In the genomic region with DNA sequence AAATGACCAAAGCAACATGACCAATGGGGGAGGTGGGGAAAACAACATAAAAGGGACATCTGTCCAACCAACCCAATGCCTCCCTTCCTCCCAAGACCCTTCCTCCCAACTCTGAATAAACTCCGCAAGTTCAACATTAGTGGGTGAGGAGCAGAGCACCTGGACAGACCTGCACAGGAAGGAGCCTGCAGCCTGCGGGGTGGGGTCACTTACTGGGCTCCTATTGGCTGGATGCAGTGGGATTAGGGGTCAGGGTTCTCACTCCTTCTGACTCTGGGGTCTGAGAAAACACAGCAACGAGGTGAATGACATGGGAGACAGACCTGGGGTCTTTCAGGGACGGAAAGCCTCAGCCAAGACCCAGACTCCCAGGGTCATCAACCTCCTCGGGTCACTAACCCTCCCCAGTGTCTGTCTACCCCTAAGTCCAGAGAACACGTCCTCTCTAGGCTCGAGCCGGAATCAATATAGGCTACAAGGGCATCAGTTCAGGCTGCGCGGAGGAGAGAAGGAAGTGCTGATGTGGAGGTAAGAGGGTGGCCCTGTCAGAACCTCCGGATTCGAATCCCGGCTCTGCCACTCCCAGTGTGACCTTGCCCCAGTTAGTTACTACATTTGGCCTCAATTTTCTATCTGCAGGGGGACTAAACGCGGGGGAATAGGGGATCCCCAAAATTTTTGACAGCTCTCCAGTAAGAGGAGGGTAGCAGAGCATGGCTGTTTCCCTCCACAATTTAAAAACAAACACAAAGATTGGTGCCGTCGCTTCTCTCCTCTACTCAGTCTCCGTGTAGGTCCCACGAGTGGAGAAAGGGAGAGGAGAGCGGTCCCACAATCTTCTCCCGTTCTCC, we compare ENCODE assay signal across 9 cellular contexts. TPM values are rescaled to one million over a fixed set of nuclear protein-coding genes. Genes with fewer than 3 reads are reported as not detected.
DNase-seq lines count a peak whose midpoint lies in the region; ATAC-seq and TF ChIP-seq lines count a peak whose summit lies in the region.
"Had no signal": no experiment of that assay in that cellular context is flagged by ENCODE, and none has a peak within 500 bp of the region (broad histone marks: within the 10 kb centered on the region; RNA-seq: fewer than 3 reads in every experiment).

No MANE protein-coding gene starts in this region.

- no peaks in the 10 kb centered on the region for H3K36me3 ChIP-seq in KMS-11 (ENCODE audit: insufficient read depth)
- no peaks in the 10 kb centered on the region for H3K36me3 ChIP-seq in adipocyte (ENCODE audit: control insufficient read depth, insufficient read depth, low read length, severe bottlenecking)

- DNase-seq in adipocyte (ENCODE audit: low read depth), result no peak
- peak in 2 of 3 donors; percentile 8 to 13 for DNase-seq in immature natural killer cell
- DNase-seq in stimulated activated naive CD8-positive, alpha-beta T cell treated with anti-CD3 and anti-CD28 coated beads, Interleukin-15, Interleukin-2, amounts not matched to agents 100 U/mL and 50 U/mL, for 24 hours, result peak; percentile 16
- DNase-seq in inferior parietal cortex (ENCODE audit: extremely low spot score), result no peak
- DNase-seq in occipital lobe (lab: John Stamatoyannopoulos, UW), result no peak

- TF ChIP-seq CTCF in KMS-11 (conservative IDR thresholded peaks at IDR 0.05; ENCODE audit: low read depth, low read length), result no peak

- H3K36me3 Mint-ChIP-seq in immature natural killer cell, result peaks cover 4 to 18% (median 7%) of the 10 kb centered on the region in 3 donors

- H3K27ac Mint-ChIP-seq in immature natural killer cell, result peak overlapping the region in 4 of 6 donors; percentile 38 to 59 (median 54)

- no peak overlapping the region for H3K27ac ChIP-seq in KMS-11

- peaks cover 11 to 20% of the 10 kb centered on the region in 2 donors for H3K4me1 Mint-ChIP-seq in immature natural killer cell

- ATAC-seq in stimulated activated naive CD8-positive, alpha-beta T cell treated with anti-CD3 and anti-CD28 coated beads, Interleukin-15, Interleukin-2, amounts not matched to agents 100 U/mL and 50 U/mL, for 24 hours, result no peak
- ATAC-seq in HG02852 (IDR thresholded peaks at IDR 0.05; ENCODE audit: unreplicated experiment) (no peak), HG02610 (IDR thresholded peaks at IDR 0.05; ENCODE audit: unreplicated experiment) (no peak)

- peak overlapping the region; percentile 69 for H2AFZ ChIP-seq in KMS-11 (ENCODE audit: low read depth)

- H3K27me3 Mint-ChIP-seq in immature natural killer cell (ENCODE audit: low read depth in 3 of 3), result peaks cover 6 to 11% (median 6%) of the 10 kb centered on the region in 3 donors

- H3K4me3 ChIP-seq in KMS-11 (IDR thresholded peaks at IDR 0.05; ENCODE audit: insufficient read depth, low read depth, low read length), result no peak overlapping the region
- H3K4me3 ChIP-seq in adipocyte (ENCODE audit: low read length), result peak overlapping the region; percentile 74

- no peaks in the 10 kb centered on the region for H3K9me3 Mint-ChIP-seq in immature natural killer cell

- H4K20me1 ChIP-seq in KMS-11 (ENCODE audit: insufficient read depth), result no peaks in the 10 kb centered on the region

- no peaks in the 10 kb centered on the region for H3K4me1 ChIP-seq in KMS-11 (ENCODE audit: low read depth, poor library complexity, severe bottlenecking)
- peaks cover 5% of the 10 kb centered on the region for H3K4me1 ChIP-seq in adipocyte (ENCODE audit: control insufficient read depth, insufficient read depth, low read length)

- H3K27me3 ChIP-seq in KMS-11 (ENCODE audit: insufficient read depth, low read depth), result no peaks in the 10 kb centered on the region
- H3K27me3 ChIP-seq in adipocyte (replicated peaks; ENCODE audit: control insufficient read depth, insufficient read depth, low read length), result peaks cover 36% of the 10 kb centered on the region

- peak overlapping the region; percentile 83 to 93 (median 87) for H3K4me3 Mint-ChIP-seq in immature natural killer cell

- H3K4me2 ChIP-seq in KMS-11, result peak overlapping the region; percentile 54

- H3K9ac ChIP-seq in KMS-11, result peak overlapping the region; percentile 64; the same call in 1 of the 2 replicates
- H3K9ac ChIP-seq in adipocyte (ENCODE audit: low read length), result no peak overlapping the region

- no peaks in the 10 kb centered on the region for H3K9me3 ChIP-seq in adipocyte (ENCODE audit: control insufficient read depth, low read length)

- no peaks in the 10 kb centered on the region for H3K79me2 ChIP-seq in KMS-11 (ENCODE audit: insufficient read depth, low read depth)

RNA-seq across cellular contexts. Expression of gene NDRG2, which starts 0.8 kb away (rescaled TPM):
- polyA plus RNA-seq in immature natural killer cell, result 10 to 100 TPM; 10.9 to 40.0 (median 19.9) TPM
- total RNA-seq in occipital lobe, result 68.5 TPM
- total RNA-seq: endothelial cell of umbilical vein had no signal

RNA-seq across cellular contexts. Expression of gene TPPP2, which starts 6.0 kb away (rescaled TPM):
- not detected for polyA plus RNA-seq in immature natural killer cell
- not detected for total RNA-seq in occipital lobe
- total RNA-seq: endothelial cell of umbilical vein had no signal
- polyA plus RNA-seq: endothelial cell of umbilical vein had no signal

RNA-seq across cellular contexts. Expression of gene RNASE13, which starts 10.6 kb away (rescaled TPM):
- not detected for polyA plus RNA-seq in immature natural killer cell
- total RNA-seq in occipital lobe, result not detected
- total RNA-seq: endothelial cell of umbilical vein had no signal
- polyA plus RNA-seq: endothelial cell of umbilical vein had no signal

RNA-seq across cellular contexts. Expression of gene RNASE7, which starts 18.1 kb away (rescaled TPM):
- polyA plus RNA-seq in immature natural killer cell, result not detected
- total RNA-seq in occipital lobe, result not detected
- total RNA-seq: endothelial cell of umbilical vein had no signal
- polyA plus RNA-seq: endothelial cell of umbilical vein had no signal

RNA-seq across cellular contexts. Expression of gene SLC39A2, which starts 24.9 kb away (rescaled TPM):
- polyA plus RNA-seq in immature natural killer cell, result not detected
- not detected for total RNA-seq in occipital lobe
- total RNA-seq: endothelial cell of umbilical vein had no signal

Comparison
In these comparisons a context has a peak if more than half of its experiments do, and no peak if none do; other contexts are left out.
1. DNase-seq: peak in immature natural killer cell (2 of 3) and stimulated activated naive CD8-positive, alpha-beta T cell treated with anti-CD3 and anti-CD28 coated beads, Interleukin-15, Interleukin-2, amounts not matched to agents 100 U/mL and 50 U/mL, for 24 hours (single experiment); none in adipocyte (single experiment), inferior parietal cortex (single experiment) and occipital lobe (single experiment).